8 cellular contexts compared by ENCODE assay signal in the genomic region with DNA sequence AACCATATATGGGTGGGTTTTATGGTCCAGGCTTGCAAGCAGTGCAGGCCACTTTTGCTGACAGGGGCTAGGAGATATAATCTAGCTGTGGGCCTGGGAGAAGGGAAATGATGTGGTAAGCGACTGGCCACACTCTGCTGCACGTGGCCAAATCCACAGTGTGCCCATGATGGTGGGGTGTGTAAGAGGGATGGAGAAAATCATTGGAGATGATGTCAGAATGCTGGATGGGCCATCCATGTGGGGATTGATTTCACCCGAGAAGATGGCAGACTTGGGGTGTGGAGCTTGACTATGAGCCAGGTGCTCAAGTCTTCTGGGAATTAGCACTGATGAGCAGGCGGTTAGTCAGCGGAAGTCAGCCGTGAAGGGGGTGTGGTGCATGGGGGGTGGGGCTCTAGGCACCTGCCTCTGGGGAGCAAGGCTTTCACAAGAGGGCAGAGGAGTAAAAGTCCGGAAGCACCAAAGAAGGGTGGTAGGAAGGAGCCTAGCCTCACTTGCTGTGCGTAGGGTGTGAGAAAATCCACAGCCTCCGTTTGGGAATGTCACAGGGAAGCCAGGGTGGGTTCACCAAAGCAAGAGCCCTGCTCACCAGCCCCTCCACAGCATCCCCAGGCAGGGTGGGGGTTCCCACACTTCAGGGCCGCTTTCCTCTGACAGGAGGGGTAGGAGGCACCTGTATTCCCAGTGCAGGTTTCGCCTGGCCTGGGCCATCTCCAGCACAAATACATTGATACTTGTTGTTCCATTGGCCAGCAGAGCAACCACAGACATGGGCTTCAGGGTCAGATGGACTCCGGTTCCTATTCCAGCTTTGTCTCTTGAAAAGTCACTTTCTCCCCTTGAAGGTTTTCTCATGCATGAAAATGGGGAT. TPM values are rescaled to one million over a fixed set of nuclear protein-coding genes. Genes with fewer than 3 reads are reported as not detected.
A peak's percentile ranks its signal among the peaks of the same experiment; 100 is the strongest.
DNase-seq lines count a peak whose midpoint lies in the region; ATAC-seq lines count a peak whose summit lies in the region.

No MANE protein-coding gene starts in this region.

- no peaks in the 10 kb centered on the region for H3K9me3 Mint-ChIP-seq in natural killer cell treated with Interleukin-12 subunit alpha and Interleukin-12 subunit beta and Interleukin-15 and Interleukin-18, amount 100 ng/mL, for 72 hours

- peak; percentile 51 for DNase-seq in NCI-H2107 (lab: John Stamatoyannopoulos, UW)
- peak; percentile 87 for DNase-seq in germinal center (ENCODE audit: low spot score)
- no peak for DNase-seq in natural killer cell treated with Interleukin-12 subunit alpha and Interleukin-12 subunit beta and Interleukin-15 and Interleukin-18, amount 100 ng/mL, for 72 hours (ENCODE audit: low spot score)
- no peak for DNase-seq in putamen (ENCODE audit: low spot score)
- DNase-seq in activated CD4-positive, alpha-beta T cell treated with anti-CD3 and anti-CD28 coated beads, Interleukin-2, amount 50 U/mL, for 48 hours: no peak
- no peak for DNase-seq in COLO829 (ENCODE audit: low spot score)

- no peak overlapping the region for H3K27ac Mint-ChIP-seq in natural killer cell treated with Interleukin-12 subunit alpha and Interleukin-12 subunit beta and Interleukin-15 and Interleukin-18, amount 100 ng/mL, for 72 hours

- ATAC-seq in GM18907 (IDR thresholded peaks at IDR 0.05; ENCODE audit: unreplicated experiment): peak; percentile 67
- peak; percentile 69 for ATAC-seq in HG02642 (IDR thresholded peaks at IDR 0.05; ENCODE audit: poor library complexity, unreplicated experiment)
- no peak for ATAC-seq in natural killer cell treated with Interleukin-12 subunit alpha and Interleukin-12 subunit beta and Interleukin-15 and Interleukin-18, amount 100 ng/mL, for 72 hours

- no peaks in the 10 kb centered on the region for H3K36me3 Mint-ChIP-seq in natural killer cell treated with Interleukin-12 subunit alpha and Interleukin-12 subunit beta and Interleukin-15 and Interleukin-18, amount 100 ng/mL, for 72 hours

- H3K4me1 Mint-ChIP-seq in natural killer cell treated with Interleukin-12 subunit alpha and Interleukin-12 subunit beta and Interleukin-15 and Interleukin-18, amount 100 ng/mL, for 72 hours (ENCODE audit: low read depth in 2 of 2): peaks cover 3 to 18% of the 10 kb centered on the region in 2 donors

- H3K4me3 Mint-ChIP-seq in natural killer cell treated with Interleukin-12 subunit alpha and Interleukin-12 subunit beta and Interleukin-15 and Interleukin-18, amount 100 ng/mL, for 72 hours: no peak overlapping the region

- H3K27me3 Mint-ChIP-seq in natural killer cell treated with Interleukin-12 subunit alpha and Interleukin-12 subunit beta and Interleukin-15 and Interleukin-18, amount 100 ng/mL, for 72 hours: no peaks in the 10 kb centered on the region

RNA-seq across cellular contexts. Expression of gene ANGPTL2, which starts 44.5 kb away (rescaled TPM):
- total RNA-seq in natural killer cell treated with Interleukin-12 subunit alpha and Interleukin-12 subunit beta and Interleukin-15 and Interleukin-18, amount 100 ng/mL, for 72 hours: not detected

Comparison
In these comparisons a context has a peak if more than half of its experiments do, and no peak if none do; other contexts are left out.
1. ATAC-seq: peak in GM18907 (single experiment) and HG02642 (single experiment); none in natural killer cell treated with Interleukin-12 subunit alpha and Interleukin-12 subunit beta and Interleukin-15 and Interleukin-18, amount 100 ng/mL, for 72 hours (0 of 2).
2. DNase-seq: peak in NCI-H2107 (single experiment) and germinal center (single experiment); none in natural killer cell treated with Interleukin-12 subunit alpha and Interleukin-12 subunit beta and Interleukin-15 and Interleukin-18, amount 100 ng/mL, for 72 hours (single experiment), putamen (single experiment), activated CD4-positive, alpha-beta T cell treated with anti-CD3 and anti-CD28 coated beads, Interleukin-2, amount 50 U/mL, for 48 hours (0 of 2) and COLO829 (single experiment).